ENCODE assay signal across 8 cellular contexts in the genomic region with DNA sequence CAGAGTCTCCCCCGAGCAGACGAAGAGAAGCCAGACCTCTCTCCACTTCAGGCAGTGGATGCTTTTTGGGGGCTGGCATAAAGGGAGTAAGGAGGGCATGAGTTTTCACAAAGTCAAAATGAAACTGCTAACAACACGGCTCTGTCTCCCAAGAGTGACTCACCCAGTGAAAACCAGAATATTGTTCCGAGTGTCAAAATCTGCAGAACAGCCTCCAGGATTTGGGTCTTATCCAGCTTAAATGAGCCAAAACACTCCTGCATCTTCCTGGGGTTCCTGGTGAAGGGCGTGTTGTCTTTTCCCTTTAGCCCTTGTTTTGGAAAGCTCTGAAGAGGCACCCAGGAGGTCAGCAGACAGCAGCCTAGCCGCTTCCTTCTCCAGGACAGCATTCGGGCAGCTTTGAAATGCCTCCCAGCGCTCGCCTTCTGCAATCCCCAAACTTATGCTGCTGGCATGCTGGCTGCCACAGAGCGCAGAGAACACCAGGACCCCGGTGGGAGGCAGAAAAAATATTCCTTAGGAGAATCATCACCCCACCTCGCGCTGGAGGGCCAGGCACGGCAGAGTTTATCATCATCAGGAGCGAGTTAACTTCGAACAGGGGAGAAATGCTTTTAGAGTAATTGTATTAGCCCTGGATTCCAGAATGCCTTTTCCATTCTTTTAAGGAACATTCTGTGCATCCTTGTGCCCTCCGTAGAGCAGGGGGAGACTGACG.
DNase-seq lines count a peak whose midpoint lies in the region; ATAC-seq and TF ChIP-seq lines count a peak whose summit lies in the region.

No MANE protein-coding gene starts in this region.

- no peak for DNase-seq in activated naive CD8-positive, alpha-beta T cell treated with anti-CD3 and anti-CD28 coated beads, Interleukin-2, amount 10 ng/mL, durations not matched to agents 7 days and 5 days
- no peak for DNase-seq in activated naive CD8-positive, alpha-beta T cell treated with anti-CD3 and anti-CD28 coated beads for 36 hours
- peak; percentile 43 for DNase-seq in cerebellum (ENCODE audit: low spot score)
- peak in 1 of 2 donors; percentile 92 for DNase-seq in vagina (ENCODE audit: extremely low spot score in 2 of 2)
- DNase-seq in DMS114 treated with DMSO at 0.1 percent for 48 hours (lab: John Stamatoyannopoulos, UW; ENCODE audit: unreplicated experiment), result no peak
- DNase-seq in OCI-M2 (lab: John Stamatoyannopoulos, UW; ENCODE audit: unreplicated experiment), result no peak
- DNase-seq in SW 1271 (lab: John Stamatoyannopoulos, UW), result no peak

- H3K27ac Mint-ChIP-seq in activated naive CD8-positive, alpha-beta T cell treated with anti-CD3 and anti-CD28 coated beads, Interleukin-2, amount 10 ng/mL, durations not matched to agents 7 days and 5 days, result peak overlapping the region; percentile 34
- H3K27ac Mint-ChIP-seq in activated naive CD8-positive, alpha-beta T cell treated with anti-CD3 and anti-CD28 coated beads for 36 hours, result no peak overlapping the region

- peaks cover 5% of the 10 kb centered on the region for H3K27me3 Mint-ChIP-seq in activated naive CD8-positive, alpha-beta T cell treated with anti-CD3 and anti-CD28 coated beads, Interleukin-2, amount 10 ng/mL, durations not matched to agents 7 days and 5 days
- H3K27me3 Mint-ChIP-seq in activated naive CD8-positive, alpha-beta T cell treated with anti-CD3 and anti-CD28 coated beads for 36 hours, result peaks cover 7% of the 10 kb centered on the region

- no peak for TF ChIP-seq CTCF in vagina (IDR thresholded peaks at IDR 0.05)

- no peak for TF ChIP-seq POLR2A in vagina (IDR thresholded peaks at IDR 0.05)

- intact Hi-C loops in vagina (cut with DNase I), result no loop called here

- H3K27me3 ChIP-seq in vagina, result no peaks in the 10 kb centered on the region

- POLR2A ChIA-PET in activated naive CD8-positive, alpha-beta T cell treated with anti-CD3 and anti-CD28 coated beads, Interleukin-2, amount 10 ng/mL, durations not matched to agents 7 days and 5 days (lab: Charles Lee), result no interaction called here

- H3K27ac ChIP-seq in mesodermal cell (ENCODE audit: low read depth, low read length, severe bottlenecking), result peak overlapping the region; percentile 84
- H3K27ac ChIP-seq in vagina, result peak overlapping the region; percentile 69

- 60 to 62% methylated on average over 9 to 13 of the region's 18 CpGs for WGBS in mesodermal cell (ENCODE audit: insufficient coverage in 2 of 2), 2 experiments

- peaks cover 32% of the 10 kb centered on the region for H3K4me1 Mint-ChIP-seq in activated naive CD8-positive, alpha-beta T cell treated with anti-CD3 and anti-CD28 coated beads, Interleukin-2, amount 10 ng/mL, durations not matched to agents 7 days and 5 days
- peaks cover 35% of the 10 kb centered on the region for H3K4me1 Mint-ChIP-seq in activated naive CD8-positive, alpha-beta T cell treated with anti-CD3 and anti-CD28 coated beads for 36 hours

- no peak overlapping the region for H3K4me3 ChIP-seq in mesodermal cell (ENCODE audit: extremely low read depth, insufficient read depth, low read length, poor library complexity, severe bottlenecking)
- peak overlapping the region in 1 of 2 donors; percentile 19 for H3K4me3 ChIP-seq in vagina

- H3K36me3 ChIP-seq in mesodermal cell (ENCODE audit: control insufficient read depth, insufficient read depth, low read length) (no peaks in the 10 kb centered on the region), vagina (no peaks in the 10 kb centered on the region)

- no peak for ATAC-seq in activated naive CD8-positive, alpha-beta T cell treated with anti-CD3 and anti-CD28 coated beads, Interleukin-2, amount 10 ng/mL, durations not matched to agents 7 days and 5 days (ENCODE audit: low read depth)

- H3K4me1 ChIP-seq in mesodermal cell (ENCODE audit: control insufficient read depth, insufficient read depth, low read length, poor library complexity, severe bottlenecking), result peaks cover 66% of the 10 kb centered on the region
- peaks cover 79% of the 10 kb centered on the region for H3K4me1 ChIP-seq in vagina

- peaks cover 3% of the 10 kb centered on the region for H3K36me3 Mint-ChIP-seq in activated naive CD8-positive, alpha-beta T cell treated with anti-CD3 and anti-CD28 coated beads, Interleukin-2, amount 10 ng/mL, durations not matched to agents 7 days and 5 days
- H3K36me3 Mint-ChIP-seq in activated naive CD8-positive, alpha-beta T cell treated with anti-CD3 and anti-CD28 coated beads for 36 hours, result no peaks in the 10 kb centered on the region

- H3K9me3 ChIP-seq in mesodermal cell (ENCODE audit: control insufficient read depth, low read length), result no peaks in the 10 kb centered on the region
- no peaks in the 10 kb centered on the region for H3K9me3 ChIP-seq in vagina

- H3K4me3 Mint-ChIP-seq in activated naive CD8-positive, alpha-beta T cell treated with anti-CD3 and anti-CD28 coated beads, Interleukin-2, amount 10 ng/mL, durations not matched to agents 7 days and 5 days, result no peak overlapping the region
- no peak overlapping the region for H3K4me3 Mint-ChIP-seq in activated naive CD8-positive, alpha-beta T cell treated with anti-CD3 and anti-CD28 coated beads for 36 hours

- H3K9me3 Mint-ChIP-seq in activated naive CD8-positive, alpha-beta T cell treated with anti-CD3 and anti-CD28 coated beads, Interleukin-2, amount 10 ng/mL, durations not matched to agents 7 days and 5 days, result no peaks in the 10 kb centered on the region
- no peaks in the 10 kb centered on the region for H3K9me3 Mint-ChIP-seq in activated naive CD8-positive, alpha-beta T cell treated with anti-CD3 and anti-CD28 coated beads for 36 hours
